16 cellular contexts compared by ENCODE assay signal in the genomic region with DNA sequence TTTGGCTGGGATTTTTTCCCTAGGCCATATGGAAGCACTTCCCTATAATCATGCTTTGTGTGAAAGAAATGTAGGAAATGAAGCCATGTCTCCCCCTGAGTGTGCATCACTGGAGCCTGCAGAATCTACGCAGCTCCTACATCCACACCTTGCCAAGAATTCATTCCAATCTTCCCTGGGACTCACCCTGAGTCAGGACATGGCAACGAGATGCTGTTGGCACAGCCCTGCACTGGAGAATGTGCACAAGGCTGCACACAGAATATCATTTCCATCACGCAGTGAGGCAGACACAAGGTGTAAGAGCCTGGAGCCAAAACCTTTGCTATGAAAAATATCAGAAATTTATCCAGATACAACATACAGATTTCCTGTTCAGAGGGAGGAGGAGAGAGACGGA.
DNase-seq lines count a peak whose midpoint lies in the region; ATAC-seq, FAIRE-seq and TF ChIP-seq lines count a peak whose summit lies in the region.
"Had no signal": no experiment of that assay in that cellular context is flagged by ENCODE, and none has a peak within 500 bp of the region (broad histone marks: within the 10 kb centered on the region; RNA-seq: fewer than 3 reads in every experiment).

No MANE protein-coding gene starts in this region.

- WGBS in suprapubic skin = 26% methylated on average over 4 of the region's 4 CpGs

- no peaks in the 10 kb centered on the region for H3K36me3 ChIP-seq in bronchial epithelial cell (ENCODE audit: control insufficient read depth, insufficient read depth, low read length)
- H3K36me3 ChIP-seq in suprapubic skin = no peaks in the 10 kb centered on the region
- H3K36me3 ChIP-seq: left lung had no signal

- intact Hi-C loops in Right ventricle myocardium superior (cut with DNase I) = no loop called here

- H3K4me1 ChIP-seq in suprapubic skin = peaks cover 5% of the 10 kb centered on the region
- H3K4me1 ChIP-seq: left lung had no signal

- H3K4me3 ChIP-seq in bronchial epithelial cell (ENCODE audit: low read depth, low read length) = no peak overlapping the region
- no peak overlapping the region for H3K4me3 ChIP-seq in skeletal muscle cell (ENCODE audit: low read depth, low read length)
- H3K4me3 ChIP-seq in suprapubic skin = no peak overlapping the region
- H3K4me3 ChIP-seq: left lung had no signal

- peaks cover 12% of the 10 kb centered on the region for H3K27me3 Mint-ChIP-seq in T-helper 17 cell

- TF ChIP-seq EP300 in suprapubic skin (IDR thresholded peaks at IDR 0.05) = no peak

- no peaks in the 10 kb centered on the region for H3K9me3 ChIP-seq in T-helper 17 cell (ENCODE audit: control insufficient read depth, low read length, poor library complexity, severe bottlenecking)
- no peaks in the 10 kb centered on the region for H3K9me3 ChIP-seq in suprapubic skin
- H3K9me3 ChIP-seq: left lung had no signal

- peak; percentile 10 for DNase-seq in GM04504 (ENCODE audit: low read depth)
- no peak for DNase-seq in bronchial epithelial cell (ENCODE audit: low read depth)
- peak; percentile 61 for DNase-seq in Right ventricle myocardium superior
- peak; percentile 71 for DNase-seq in skeletal muscle cell (ENCODE audit: low read depth)
- DNase-seq in activated naive CD4-positive, alpha-beta T cell (lab: John Stamatoyannopoulos, UW) = no peak
- no peak for DNase-seq in NCI-H2196 (lab: John Stamatoyannopoulos, UW; ENCODE audit: unreplicated experiment)
- no peak for DNase-seq in T-helper 17 cell
- no peak for DNase-seq in suprapubic skin (ENCODE audit: low spot score in 2 of 2)
- DNase-seq: activated CD4-positive, alpha-beta T cell treated with anti-CD3 and anti-CD28 coated beads, Interleukin-2, amount 10 ng/mL, durations not matched to agents 7 days and 5 days; activated T-cell treated with anti-CD3 and anti-CD28 coated beads for 4 hours; left lung; NCI-H1930; NCI-H526 treated with DMSO at 0.1 percent for 48 hours had no signal

- H3K4me3 Mint-ChIP-seq in T-helper 17 cell = no peak overlapping the region
- H3K4me3 Mint-ChIP-seq: activated CD4-positive, alpha-beta T cell treated with anti-CD3 and anti-CD28 coated beads, Interleukin-2, amount 10 ng/mL, durations not matched to agents 7 days and 5 days; central memory CD8-positive, alpha-beta T cell had no signal

- no peak for TF ChIP-seq POLR2A in suprapubic skin (IDR thresholded peaks at IDR 0.05)

- no peaks in the 10 kb centered on the region for H3K4me1 Mint-ChIP-seq in T-helper 17 cell
- H3K4me1 Mint-ChIP-seq: activated CD4-positive, alpha-beta T cell treated with anti-CD3 and anti-CD28 coated beads, Interleukin-2, amount 10 ng/mL, durations not matched to agents 7 days and 5 days; central memory CD8-positive, alpha-beta T cell had no signal

- H3K27ac Mint-ChIP-seq in T-helper 17 cell = no peak overlapping the region
- H3K27ac Mint-ChIP-seq: activated CD4-positive, alpha-beta T cell treated with anti-CD3 and anti-CD28 coated beads, Interleukin-2, amount 10 ng/mL, durations not matched to agents 7 days and 5 days; activated naive CD4-positive, alpha-beta T cell treated with anti-CD3 and anti-CD28 coated beads, Interleukin-2, amount 50 U/mL, for 72 hours had no signal

- peak; percentile 40 for FAIRE-seq in bronchial epithelial cell (lab: Jason Lieb, UNC)

- TF ChIP-seq CTCF in bronchial epithelial cell (IDR thresholded peaks at IDR 0.05; ENCODE audit: insufficient read depth, low read length, severe bottlenecking) = no peak
- TF ChIP-seq CTCF in suprapubic skin (IDR thresholded peaks at IDR 0.05) = no peak

- H3K27me3 ChIP-seq in bronchial epithelial cell (ENCODE audit: control insufficient read depth, insufficient read depth, low read length) (no peaks in the 10 kb centered on the region), suprapubic skin (no peaks in the 10 kb centered on the region)
- H3K27me3 ChIP-seq: left lung had no signal

- peak; percentile 66 for ATAC-seq in Right ventricle myocardium superior (ENCODE audit: poor library complexity)
- ATAC-seq in T-helper 17 cell = no peak
- ATAC-seq: activated naive CD4-positive, alpha-beta T cell treated with anti-CD3 and anti-CD28 coated beads, Interleukin-2, amount 50 U/mL, for 72 hours; left lung; SK-N-SH treated with all-trans-retinoic acid at 6 μM for 48 hours had no signal

- no peaks in the 10 kb centered on the region for H3K36me3 Mint-ChIP-seq in T-helper 17 cell (ENCODE audit: low read depth)
- H3K36me3 Mint-ChIP-seq: activated naive CD4-positive, alpha-beta T cell treated with anti-CD3 and anti-CD28 coated beads, Interleukin-2, amount 50 U/mL, for 72 hours had no signal

- H3K27ac ChIP-seq in suprapubic skin = no peak overlapping the region
- H3K27ac ChIP-seq: left lung had no signal

Comparison
In these comparisons a context has a peak if more than half of its experiments do, and no peak if none do; other contexts are left out.
1. DNase-seq: peak in GM04504 (single experiment), Right ventricle myocardium superior (single experiment) and skeletal muscle cell (single experiment); none in bronchial epithelial cell (single experiment), activated naive CD4-positive, alpha-beta T cell (0 of 4), NCI-H2196 (single experiment), T-helper 17 cell (0 of 3) and suprapubic skin (0 of 2).